Comparison of ENCODE assay signal across 26 cellular contexts in genomic region chrX:26234177-26234576, GRCh38. TPM values are rescaled to one million over a fixed set of nuclear protein-coding genes. Genes with fewer than 3 reads are reported as not detected.
DNase-seq lines count a peak whose midpoint lies in the region; ATAC-seq, FAIRE-seq and TF ChIP-seq lines count a peak whose summit lies in the region.
"Had no signal": no experiment of that assay in that cellular context is flagged by ENCODE, and none has a peak within 500 bp of the region (broad histone marks: within the 10 kb centered on the region; RNA-seq: fewer than 3 reads in every experiment).

No MANE protein-coding gene starts in this region.

- peak; percentile 40 to 66 (median 53) for ATAC-seq in pancreas

- H3K9ac ChIP-seq in kidney (ENCODE audit: low read length in 2 of 2): no peak overlapping the region
- H3K9ac ChIP-seq: BLaER1 had no signal

- no peak overlapping the region for H3K27ac Mint-ChIP-seq in activated CD4-positive, alpha-beta memory T cell treated with anti-CD3 and anti-CD28 coated beads, Interleukin-2, amount 10 ng/mL, durations not matched to agents 7 days and 5 days
- H3K27ac Mint-ChIP-seq: CD14-positive monocyte; CD4-positive, alpha-beta memory T cell; CD4-positive, CD25-positive, alpha-beta regulatory T cell; CD8-positive, alpha-beta memory T cell had no signal

- no peaks in the 10 kb centered on the region for H3K27me3 Mint-ChIP-seq in activated CD4-positive, alpha-beta memory T cell treated with anti-CD3 and anti-CD28 coated beads, Interleukin-2, amount 10 ng/mL, durations not matched to agents 7 days and 5 days
- H3K27me3 Mint-ChIP-seq: CD4-positive, alpha-beta memory T cell; CD4-positive, CD25-positive, alpha-beta regulatory T cell; CD8-positive, alpha-beta memory T cell had no signal

- H3K36me3 ChIP-seq in kidney (ENCODE audit: control insufficient read depth in 1 of 2, insufficient read depth in 2 of 2, low read length in 2 of 2) (no peaks in the 10 kb centered on the region), pancreas (no peaks in the 10 kb centered on the region)
- H3K36me3 ChIP-seq: BE2C, BLaER1 had no signal

- CTCF ChIA-PET in activated CD4-positive, alpha-beta memory T cell treated with anti-CD3 and anti-CD28 coated beads, Interleukin-2, amount 10 ng/mL, durations not matched to agents 7 days and 5 days (lab: Charles Lee): no interaction called here

- 12 to 16% methylated on average over 1 of the region's 1 CpG for WGBS in pancreas, 2 donors

- H3K9me3 Mint-ChIP-seq in activated CD4-positive, alpha-beta memory T cell treated with anti-CD3 and anti-CD28 coated beads, Interleukin-2, amount 10 ng/mL, durations not matched to agents 7 days and 5 days: peaks cover 6% of the 10 kb centered on the region

- TF ChIP-seq CTCF in kidney (IDR thresholded peaks at IDR 0.05; ENCODE audit: borderline replicate concordance, extremely low read depth, insufficient read depth) (no peak), pancreas (IDR thresholded peaks at IDR 0.05) (no peak)

- H3K27ac ChIP-seq in kidney (ENCODE audit: low read depth in 2 of 2, low read length in 2 of 2): no peak overlapping the region
- H3K27ac ChIP-seq in pancreas: no peak overlapping the region
- H3K27ac ChIP-seq: BLaER1 had no signal

- no peak overlapping the region for H3K4me3 Mint-ChIP-seq in activated CD4-positive, alpha-beta memory T cell treated with anti-CD3 and anti-CD28 coated beads, Interleukin-2, amount 10 ng/mL, durations not matched to agents 7 days and 5 days
- H3K4me3 Mint-ChIP-seq: CD14-positive monocyte; CD4-positive, alpha-beta memory T cell; CD8-positive, alpha-beta memory T cell had no signal

- H3K9me3 ChIP-seq in kidney (ENCODE audit: control insufficient read depth in 1 of 2, low read length in 2 of 2) (no peaks in the 10 kb centered on the region), pancreas (no peaks in the 10 kb centered on the region)
- H3K9me3 ChIP-seq: BE2C had no signal

- H3K4me3 ChIP-seq in kidney (ENCODE audit: low read length in 2 of 2): no peak overlapping the region
- H3K4me3 ChIP-seq in pancreas: no peak overlapping the region
- H3K4me3 ChIP-seq: BLaER1 had no signal

- H3K4me1 Mint-ChIP-seq in activated CD4-positive, alpha-beta memory T cell treated with anti-CD3 and anti-CD28 coated beads, Interleukin-2, amount 10 ng/mL, durations not matched to agents 7 days and 5 days: no peaks in the 10 kb centered on the region
- H3K4me1 Mint-ChIP-seq: CD14-positive monocyte; CD4-positive, alpha-beta memory T cell; CD4-positive, CD25-positive, alpha-beta regulatory T cell; CD8-positive, alpha-beta memory T cell had no signal

- intact Hi-C loops in kidney (cut with DNase I) (no loop called here), pancreas (cut with DNase I) (no loop called here)

- DNase-seq in kidney (no peak), pancreas (no peak), DMS53 (lab: John Stamatoyannopoulos, UW) (no peak)
- DNase-seq in activated effector memory CD4-positive, alpha-beta T cell treated with anti-CD3 and anti-CD28 coated beads, Interleukin-2, amount 50 U/mL, for 16 hours: no peak
- DNase-seq in activated CD4-positive, alpha-beta memory T cell treated with anti-CD3 and anti-CD28 coated beads, Interleukin-2, amount 10 ng/mL, durations not matched to agents 7 days and 5 days: no peak
- DNase-seq: 8988T; ACHN; BE2C; C1 segment of cervical spinal cord; CD4-positive, alpha-beta memory T cell; CD4-positive, CD25-positive, alpha-beta regulatory T cell; CD8-positive, alpha-beta memory T cell; COR-L47; DMS 273 treated with DMSO at 0.1 percent for 48 hours; DMS153; DMS79 treated with DMSO at 0.1 percent for 48 hours; GF-D8 had no signal

- H3K4me1 ChIP-seq in kidney (ENCODE audit: control insufficient read depth in 1 of 2, insufficient read depth in 1 of 2, low read depth in 1 of 2, low read length in 2 of 2): no peaks in the 10 kb centered on the region
- peaks cover 7 to 16% (median 8%) of the 10 kb centered on the region in 3 donors for H3K4me1 ChIP-seq in pancreas
- H3K4me1 ChIP-seq: BE2C, BLaER1 had no signal

- POLR2A ChIA-PET in activated CD4-positive, alpha-beta memory T cell treated with anti-CD3 and anti-CD28 coated beads, Interleukin-2, amount 10 ng/mL, durations not matched to agents 7 days and 5 days (lab: Charles Lee): no interaction called here

- FAIRE-seq in colon (lab: Jason Lieb, UNC) (peak; percentile 73), kidney (lab: Jason Lieb, UNC) (peak; percentile 57), pancreas (lab: Jason Lieb, UNC) (no peak)
- FAIRE-seq: A204.1, G401.6, GM12891, GM19239 had no signal

- H3K36me3 Mint-ChIP-seq in activated CD4-positive, alpha-beta memory T cell treated with anti-CD3 and anti-CD28 coated beads, Interleukin-2, amount 10 ng/mL, durations not matched to agents 7 days and 5 days (ENCODE audit: low read depth): no peaks in the 10 kb centered on the region
- H3K36me3 Mint-ChIP-seq: CD14-positive monocyte; CD4-positive, alpha-beta memory T cell; CD4-positive, CD25-positive, alpha-beta regulatory T cell; CD8-positive, alpha-beta memory T cell had no signal

- no peaks in the 10 kb centered on the region for H3K27me3 ChIP-seq in pancreas
- H3K27me3 ChIP-seq: BE2C had no signal

RNA-seq across cellular contexts. Expression of gene MAGEB5, which starts 18.2 kb away (rescaled TPM):
- total RNA-seq in kidney: not detected
- polyA plus RNA-seq in kidney (ENCODE audit: insufficient read depth, low read depth, low replicate concordance): not detected
- not detected for total RNA-seq in pancreas
- polyA plus RNA-seq in pancreas: not detected
- not detected for total RNA-seq in activated CD4-positive, alpha-beta memory T cell treated with anti-CD3 and anti-CD28 coated beads, Interleukin-2, amount 10 ng/mL, durations not matched to agents 7 days and 5 days
- total RNA-seq: A673; CD4-positive, alpha-beta memory T cell; CD4-positive, CD25-positive, alpha-beta regulatory T cell; CD8-positive, alpha-beta memory T cell had no signal
- polyA plus RNA-seq: AG04450; CD14-positive monocyte; CD4-positive, alpha-beta memory T cell; CD4-positive, CD25-positive, alpha-beta regulatory T cell; CD8-positive, alpha-beta memory T cell had no signal

RNA-seq across cellular contexts. Expression of gene MAGEB6, which starts 41.9 kb away (rescaled TPM):
- not detected for total RNA-seq in kidney
- not detected for polyA plus RNA-seq in kidney (ENCODE audit: insufficient read depth, low read depth, low replicate concordance)
- not detected for total RNA-seq in pancreas
- not detected for polyA plus RNA-seq in pancreas
- total RNA-seq in activated CD4-positive, alpha-beta memory T cell treated with anti-CD3 and anti-CD28 coated beads, Interleukin-2, amount 10 ng/mL, durations not matched to agents 7 days and 5 days: not detected
- total RNA-seq: A673; CD4-positive, alpha-beta memory T cell; CD4-positive, CD25-positive, alpha-beta regulatory T cell; CD8-positive, alpha-beta memory T cell had no signal
- polyA plus RNA-seq: AG04450; CD14-positive monocyte; CD4-positive, alpha-beta memory T cell; CD4-positive, CD25-positive, alpha-beta regulatory T cell; CD8-positive, alpha-beta memory T cell had no signal
